In genomic region chr1:174726167-174726879, GRCh38 we compare ENCODE assay signal across 9 cellular contexts.
DNase-seq lines count a peak whose midpoint lies in the region; ATAC-seq, FAIRE-seq and TF ChIP-seq lines count a peak whose summit lies in the region.
"Had no signal": no experiment of that assay in that cellular context is flagged by ENCODE, and none has a peak within 500 bp of the region (broad histone marks: within the 10 kb centered on the region; RNA-seq: fewer than 3 reads in every experiment).

No MANE protein-coding gene starts in this region.

- no peaks in the 10 kb centered on the region for H3K9me3 Mint-ChIP-seq in glutamatergic neuron (ENCODE audit: unreplicated experiment)

- H3K27me3 Mint-ChIP-seq in glutamatergic neuron (ENCODE audit: unreplicated experiment), result no peaks in the 10 kb centered on the region

- no peaks in the 10 kb centered on the region for H3K36me3 Mint-ChIP-seq in glutamatergic neuron (ENCODE audit: unreplicated experiment)

- H3K27ac Mint-ChIP-seq in glutamatergic neuron (ENCODE audit: unreplicated experiment), result no peak overlapping the region

- peak; percentile 29 for TF ChIP-seq CTCF in glutamatergic neuron (IDR thresholded peaks at IDR 0.05; ENCODE audit: partially characterized antibody, unreplicated experiment)

- no peak for TF ChIP-seq POLR2A in H54 (IDR thresholded peaks at IDR 0.05; ENCODE audit: low read depth, low read length)

- ATAC-seq in HG02642 (IDR thresholded peaks at IDR 0.05; ENCODE audit: poor library complexity, unreplicated experiment) (no peak), GM18909 (IDR thresholded peaks at IDR 0.05; ENCODE audit: poor library complexity, unreplicated experiment) (no peak), HG03025 (IDR thresholded peaks at IDR 0.05; ENCODE audit: low FRiP score, unreplicated experiment) (no peak)

- DNase-seq in AG08396 (ENCODE audit: low spot score) (peak; percentile 9), H54 (ENCODE audit: insufficient read length, low spot score) (no peak), SK-N-DZ (ENCODE audit: low spot score) (peak; percentile 16), glutamatergic neuron (no peak), islet precursor cell (no peak)

- no peak overlapping the region for H3K4me3 Mint-ChIP-seq in glutamatergic neuron (ENCODE audit: unreplicated experiment)

- FAIRE-seq in H54 (lab: Jason Lieb, UNC), result peak; percentile 78
- FAIRE-seq: colon had no signal

- H3K4me1 Mint-ChIP-seq in glutamatergic neuron (ENCODE audit: low read depth, unreplicated experiment), result no peaks in the 10 kb centered on the region

Comparison
In these comparisons a context has a peak if more than half of its experiments do, and no peak if none do; other contexts are left out.
1. DNase-seq: peak in AG08396 (single experiment) and SK-N-DZ (single experiment); none in H54 (single experiment), glutamatergic neuron (single experiment) and islet precursor cell (single experiment).